In the genomic region with DNA sequence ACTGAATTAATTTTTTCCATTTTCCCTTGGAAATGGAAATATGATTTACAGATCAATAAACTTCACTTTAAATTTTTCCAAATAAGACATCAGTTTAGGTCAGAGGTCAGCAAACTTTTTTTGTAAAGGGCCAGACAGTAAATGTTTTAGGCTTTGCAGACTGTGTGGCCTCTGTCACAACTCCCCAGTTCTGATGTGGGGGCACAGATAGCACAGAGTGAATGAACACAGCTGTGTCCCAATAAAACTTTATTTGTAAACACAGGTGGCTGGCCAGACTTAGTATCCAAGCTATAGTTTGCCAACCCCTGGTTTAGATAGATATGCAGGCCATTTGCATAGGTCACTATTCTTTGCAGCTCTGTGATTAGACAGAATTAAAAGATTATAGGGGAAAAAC, we compare ENCODE assay signal across 1 cellular context.
TF ChIP-seq lines count a peak whose summit lies in the region.

No MANE protein-coding gene starts in this region.

TF ChIP-seq in HepG2, 621 proteins besides CTCF, POLR2A, EP300 and RAD21 (continued from another document):
- TF ChIP-seq, protein P1, sequence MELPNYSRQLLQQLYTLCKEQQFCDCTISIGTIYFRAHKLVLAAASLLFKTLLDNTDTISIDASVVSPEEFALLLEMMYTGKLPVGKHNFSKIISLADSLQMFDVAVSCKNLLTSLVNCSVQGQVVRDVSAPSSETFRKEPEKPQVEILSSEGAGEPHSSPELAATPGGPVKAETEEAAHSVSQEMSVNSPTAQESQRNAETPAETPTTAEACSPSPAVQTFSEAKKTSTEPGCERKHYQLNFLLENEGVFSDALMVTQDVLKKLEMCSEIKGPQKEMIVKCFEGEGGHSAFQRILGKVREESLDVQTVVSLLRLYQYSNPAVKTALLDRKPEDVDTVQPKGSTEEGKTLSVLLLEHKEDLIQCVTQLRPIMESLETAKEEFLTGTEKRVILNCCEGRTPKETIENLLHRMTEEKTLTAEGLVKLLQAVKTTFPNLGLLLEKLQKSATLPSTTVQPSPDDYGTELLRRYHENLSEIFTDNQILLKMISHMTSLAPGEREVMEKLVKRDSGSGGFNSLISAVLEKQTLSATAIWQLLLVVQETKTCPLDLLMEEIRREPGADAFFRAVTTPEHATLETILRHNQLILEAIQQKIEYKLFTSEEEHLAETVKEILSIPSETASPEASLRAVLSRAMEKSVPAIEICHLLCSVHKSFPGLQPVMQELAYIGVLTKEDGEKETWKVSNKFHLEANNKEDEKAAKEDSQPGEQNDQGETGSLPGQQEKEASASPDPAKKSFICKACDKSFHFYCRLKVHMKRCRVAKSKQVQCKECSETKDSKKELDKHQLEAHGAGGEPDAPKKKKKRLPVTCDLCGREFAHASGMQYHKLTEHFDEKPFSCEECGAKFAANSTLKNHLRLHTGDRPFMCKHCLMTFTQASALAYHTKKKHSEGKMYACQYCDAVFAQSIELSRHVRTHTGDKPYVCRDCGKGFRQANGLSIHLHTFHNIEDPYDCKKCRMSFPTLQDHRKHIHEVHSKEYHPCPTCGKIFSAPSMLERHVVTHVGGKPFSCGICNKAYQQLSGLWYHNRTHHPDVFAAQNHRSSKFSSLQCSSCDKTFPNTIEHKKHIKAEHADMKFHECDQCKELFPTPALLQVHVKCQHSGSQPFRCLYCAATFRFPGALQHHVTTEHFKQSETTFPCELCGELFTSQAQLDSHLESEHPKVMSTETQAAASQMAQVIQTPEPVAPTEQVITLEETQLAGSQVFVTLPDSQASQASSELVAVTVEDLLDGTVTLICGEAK (IDR thresholded peaks at IDR 0.05): peak; percentile 44; the same call in 1 of the 2 replicates
- TF ChIP-seq, protein P1 (CRISPR knock-in tag; IDR thresholded peaks at IDR 0.05): peak; percentile 97
